In the genomic region with DNA sequence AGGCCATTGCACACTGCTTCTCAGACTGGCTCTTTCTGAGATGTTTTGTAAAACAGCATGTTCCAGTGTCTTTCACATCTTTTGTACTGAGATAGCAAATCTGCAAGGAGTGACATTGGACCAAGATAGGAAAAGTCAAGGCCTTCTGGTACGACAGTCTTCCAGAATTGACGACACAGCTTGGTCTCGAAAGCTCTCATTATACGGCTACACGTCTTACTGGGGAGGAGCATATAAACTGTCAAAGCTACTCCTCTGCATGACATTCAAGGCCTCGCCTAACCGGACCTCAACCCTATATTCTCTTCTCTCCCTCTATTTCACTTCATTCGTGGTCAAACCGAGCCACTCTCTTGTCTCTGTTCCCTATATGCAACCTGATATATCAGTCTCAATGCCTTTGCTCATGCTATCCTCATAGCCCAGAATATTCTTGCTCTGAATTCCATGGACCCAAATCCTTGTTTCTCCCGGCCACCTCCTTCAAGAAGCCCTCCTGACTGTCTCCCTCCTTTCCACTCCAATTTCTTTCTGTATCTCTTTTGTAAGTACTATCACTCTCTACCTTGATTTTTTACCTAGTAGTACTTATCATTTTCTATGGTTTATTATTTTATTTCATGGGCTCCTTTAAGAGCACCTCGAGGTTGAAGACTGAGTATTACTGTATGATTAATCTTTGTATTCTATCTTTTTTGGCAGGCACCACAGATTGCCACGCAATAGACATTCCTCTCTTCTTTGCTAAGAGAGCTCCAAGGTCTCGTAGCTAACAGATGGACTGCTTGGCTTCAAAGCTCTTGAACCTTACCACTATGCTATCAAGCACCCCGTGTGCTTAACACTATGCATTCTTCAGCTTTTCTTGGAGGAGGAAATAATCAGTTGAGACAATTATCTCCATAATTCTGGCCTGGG, we compare ENCODE assay signal across 1 cellular context.
TF ChIP-seq lines count a peak whose summit lies in the region.

No MANE protein-coding gene starts in this region.

TF ChIP-seq in HepG2, 621 proteins besides CTCF, POLR2A, EP300 and RAD21:
- TF ChIP-seq NR2C2 (CRISPR knock-in tag; IDR thresholded peaks at IDR 0.05; ENCODE audit: borderline replicate concordance) = no peak
- no peak for TF ChIP-seq PATZ1 (CRISPR knock-in tag; IDR thresholded peaks at IDR 0.05)
- no peak for TF ChIP-seq RFX5 (IDR thresholded peaks at IDR 0.05; ENCODE audit: low read depth, low read length)
